24 cellular contexts compared by ENCODE assay signal in genomic region chr5:73272351-73272750, GRCh38.
"Had no signal": no experiment of that assay in that cellular context is flagged by ENCODE, and none has a peak within 500 bp of the region (broad histone marks: within the 10 kb centered on the region; RNA-seq: fewer than 3 reads in every experiment).

No MANE protein-coding gene starts in this region.

- H3K27me3 ChIP-seq: ovary, right atrium auricular region, tibial nerve had no signal

- H3K9me3 ChIP-seq: gastrocnemius medialis, left ventricle myocardium inferior, neutrophil, ovary, prostate gland, right atrium auricular region, tibial nerve had no signal

- H3K36me3 Mint-ChIP-seq: activated naive CD4-positive, alpha-beta T cell treated with anti-CD3 and anti-CD28 coated beads, Interleukin-2, amount 50 U/mL, for 72 hours; brain had no signal

- H3K4me1 Mint-ChIP-seq: activated CD4-positive, alpha-beta T cell treated with anti-CD3 and anti-CD28 coated beads, Interleukin-2, amount 10 ng/mL, durations not matched to agents 7 days and 5 days had no signal

- H3K4me1 ChIP-seq: prostate gland, right atrium auricular region had no signal

- ATAC-seq: activated CD8-positive, alpha-beta T cell treated with anti-CD3 and anti-CD28 coated beads, Interleukin-2, amount 10 ng/mL, durations not matched to agents 7 days and 5 days; activated naive CD4-positive, alpha-beta T cell treated with anti-CD3 and anti-CD28 coated beads, Interleukin-2, amount 50 U/mL, for 72 hours; gastrocnemius medialis had no signal

- H3K9me3 Mint-ChIP-seq: activated CD4-positive, alpha-beta T cell treated with anti-CD3 and anti-CD28 coated beads, Interleukin-2, amount 10 ng/mL, durations not matched to agents 7 days and 5 days; activated naive CD4-positive, alpha-beta T cell treated with anti-CD3 and anti-CD28 coated beads, Interleukin-2, amount 50 U/mL, for 72 hours; activated T-helper 1 cell treated with anti-CD3 and anti-CD28 coated beads, Interleukin-12 subunit alpha, Interleukin-12 subunit beta, Interleukin-2, Interleukin-4 antibody, amounts not matched to agents 30 ng/mL and 10 ng/mL and 1 ng/mL, durations not matched to agents 14 hours and 24 hours and 36 hours; nephron had no signal

- H3K27ac ChIP-seq: gastrocnemius medialis, left ventricle myocardium inferior, neutrophil, ovary, prostate gland, right atrium auricular region, WERI-Rb-1 had no signal

- H3K4me3 Mint-ChIP-seq: activated CD4-positive, alpha-beta T cell treated with anti-CD3 and anti-CD28 coated beads, Interleukin-2, amount 10 ng/mL, durations not matched to agents 7 days and 5 days; activated CD8-positive, alpha-beta T cell treated with anti-CD3 and anti-CD28 coated beads, Interleukin-2, amount 10 ng/mL, durations not matched to agents 7 days and 5 days; activated T-helper 1 cell treated with anti-CD3 and anti-CD28 coated beads, Interleukin-12 subunit alpha, Interleukin-12 subunit beta, Interleukin-2, Interleukin-4 antibody, amounts not matched to agents 30 ng/mL and 10 ng/mL and 1 ng/mL, durations not matched to agents 14 hours and 24 hours and 36 hours; brain; nephron had no signal

- H3K4me3 ChIP-seq: gastrocnemius medialis, left ventricle myocardium inferior, ovary, prostate gland, right atrium auricular region, tibial nerve had no signal

- H3K36me3 ChIP-seq: gastrocnemius medialis, left ventricle myocardium inferior, neutrophil, ovary, prostate gland, right atrium auricular region, tibial nerve, WERI-Rb-1 had no signal

- H3K27ac Mint-ChIP-seq: activated CD4-positive, alpha-beta T cell treated with anti-CD3 and anti-CD28 coated beads, Interleukin-2, amount 10 ng/mL, durations not matched to agents 7 days and 5 days; activated CD8-positive, alpha-beta T cell treated with anti-CD3 and anti-CD28 coated beads, Interleukin-2, amount 10 ng/mL, durations not matched to agents 7 days and 5 days; activated naive CD4-positive, alpha-beta T cell treated with anti-CD3 and anti-CD28 coated beads, Interleukin-2, amount 50 U/mL, for 72 hours; activated T-helper 1 cell treated with anti-CD3 and anti-CD28 coated beads, Interleukin-12 subunit alpha, Interleukin-12 subunit beta, Interleukin-2, Interleukin-4 antibody, amounts not matched to agents 30 ng/mL and 10 ng/mL and 1 ng/mL, durations not matched to agents 14 hours and 24 hours and 36 hours; brain had no signal

- DNase-seq: activated CD4-positive, alpha-beta T cell treated with anti-CD3 and anti-CD28 coated beads, Interleukin-2, amount 10 ng/mL, durations not matched to agents 7 days and 5 days; activated CD4-positive, CD25-positive, alpha-beta regulatory T cell treated with anti-CD3 and anti-CD28 coated beads, Interleukin-2, amount 50 U/mL, for 72 hours; activated CD8-positive, alpha-beta T cell treated with anti-CD3 and anti-CD28 coated beads, Interleukin-2, amount 10 ng/mL, durations not matched to agents 7 days and 5 days; activated gamma-delta T cell treated with Interleukin-2 at 50 U/mL for 16 hours; aorta; central memory CD4-positive, alpha-beta T cell; dermis blood vessel endothelial cell; effector CD8-positive, alpha-beta T cell; gastrocnemius medialis; hypothalamus; left ventricle myocardium inferior; midbrain; ovary; stimulated activated CD4-positive, alpha-beta T cell treated with anti-CD3 and anti-CD28 coated beads, Interleukin-4, amount 100 ng/mL, for 24 hours; stimulated activated naive CD4-positive, alpha-beta T cell treated with Interleukin-2 at 50 U/mL for 16 hours; WERI-Rb-1 had no signal
